ENCODE assay signal across 10 cellular contexts in genomic region chr3:193347507-193348501, GRCh38. TPM values are rescaled to one million over a fixed set of nuclear protein-coding genes. Genes with fewer than 3 reads are reported as not detected.
DNase-seq lines count a peak whose midpoint lies in the region; ATAC-seq and TF ChIP-seq lines count a peak whose summit lies in the region.
"Had no signal": no experiment of that assay in that cellular context is flagged by ENCODE, and none has a peak within 500 bp of the region (broad histone marks: within the 10 kb centered on the region; RNA-seq: fewer than 3 reads in every experiment).

No MANE protein-coding gene starts in this region.

- H3K36me3 ChIP-seq in effector memory CD4-positive, alpha-beta T cell (ENCODE audit: control insufficient read depth, insufficient read depth, low read length): no peaks in the 10 kb centered on the region
- H3K36me3 ChIP-seq in breast epithelium: no peaks in the 10 kb centered on the region

- peak; percentile 75 for ATAC-seq in GM19035 (IDR thresholded peaks at IDR 0.05; ENCODE audit: unreplicated experiment)
- peak; percentile 62 for ATAC-seq in HG03469 (IDR thresholded peaks at IDR 0.05; ENCODE audit: unreplicated experiment)

- H3K9me3 ChIP-seq in effector memory CD4-positive, alpha-beta T cell (ENCODE audit: control insufficient read depth, low read length): no peaks in the 10 kb centered on the region
- H3K9me3 ChIP-seq in breast epithelium: no peaks in the 10 kb centered on the region

- no peaks in the 10 kb centered on the region for H3K36me3 Mint-ChIP-seq in Calu3 (ENCODE audit: insufficient read depth, unreplicated experiment)

- no peak overlapping the region for H3K27ac ChIP-seq in effector memory CD4-positive, alpha-beta T cell (ENCODE audit: insufficient read depth, low read length, poor library complexity, severe bottlenecking)
- no peak overlapping the region for H3K27ac ChIP-seq in breast epithelium

- no peak overlapping the region for H3K4me3 ChIP-seq in effector memory CD4-positive, alpha-beta T cell (ENCODE audit: insufficient read depth, low read depth, low read length, poor library complexity, severe bottlenecking)
- no peak overlapping the region for H3K4me3 ChIP-seq in breast epithelium

- no peak overlapping the region for H3K4me3 Mint-ChIP-seq in Calu3 (ENCODE audit: low read depth, unreplicated experiment)

- H3K27me3 ChIP-seq in effector memory CD4-positive, alpha-beta T cell (replicated peaks; ENCODE audit: control insufficient read depth, insufficient read depth, low read length, poor library complexity, severe bottlenecking): no peaks in the 10 kb centered on the region
- H3K27me3 ChIP-seq in breast epithelium: no peaks in the 10 kb centered on the region

- no peaks in the 10 kb centered on the region for H3K4me1 ChIP-seq in effector memory CD4-positive, alpha-beta T cell (ENCODE audit: control insufficient read depth, insufficient read depth, low read length, poor library complexity, severe bottlenecking)
- H3K4me1 ChIP-seq in breast epithelium: no peaks in the 10 kb centered on the region

- CTCF ChIA-PET in Calu3 (lab: Charles Lee): no interaction called here

- H3K9me3 Mint-ChIP-seq in Calu3 (ENCODE audit: low read depth, unreplicated experiment): no peaks in the 10 kb centered on the region
- H3K9me3 Mint-ChIP-seq: activated T-helper 2 cell treated with anti-CD3 and anti-CD28 coated beads, Interferon-gamma antibody, Interleukin-2, Interleukin-4, amounts not matched to agents 10 μg/mL and 5 μg/mL and 100 μg/mL, durations not matched to agents 14 hours and 24 hours and 36 hours had no signal

- no peaks in the 10 kb centered on the region for H3K4me1 Mint-ChIP-seq in Calu3 (ENCODE audit: low read depth, unreplicated experiment)

- no TSS peak for BruUV-seq in Calu3 (replicated peaks; lab: Mats Ljungman, UMichigan)

- TF ChIP-seq POLR2A in breast epithelium (IDR thresholded peaks at IDR 0.05): no peak

- DNase-seq in NCI-H526 treated with DMSO at 0.1 percent for 48 hours (lab: John Stamatoyannopoulos, UW) (peak; percentile 100), left kidney (ENCODE audit: low read depth, low spot score) (peak; percentile 73), Calu3 (no peak), breast epithelium (ENCODE audit: low spot score in 2 of 2) (no peak)
- DNase-seq in stimulated activated CD4-positive, alpha-beta T cell treated with anti-CD3 and anti-CD28 coated beads, Interleukin-4, amount 100 ng/mL, for 1 hour: no peak
- no peak for DNase-seq in effector memory CD4-positive, alpha-beta T cell
- DNase-seq: occipital lobe had no signal

- H3K27ac Mint-ChIP-seq in Calu3 (ENCODE audit: unreplicated experiment): no peak overlapping the region
- H3K27ac Mint-ChIP-seq: activated T-helper 2 cell treated with anti-CD3 and anti-CD28 coated beads, Interferon-gamma antibody, Interleukin-2, Interleukin-4, amounts not matched to agents 10 μg/mL and 5 μg/mL and 100 μg/mL, durations not matched to agents 14 hours and 24 hours and 36 hours had no signal

- H3K27me3 Mint-ChIP-seq in Calu3 (ENCODE audit: unreplicated experiment): no peaks in the 10 kb centered on the region

- TF ChIP-seq CTCF in Calu3 (IDR thresholded peaks at IDR 0.05; ENCODE audit: unreplicated experiment): no peak
- TF ChIP-seq CTCF in breast epithelium (IDR thresholded peaks at IDR 0.05): no peak

- intact Hi-C loops in Calu3 (cut with micrococcal nuclease; ENCODE audit: unreplicated experiment): no loop called here
- intact Hi-C loops in breast epithelium (cut with DNase I; ENCODE audit: low total_unique reads): no loop called here

RNA-seq across cellular contexts. Expression of gene ATP13A5, which starts 30.7 kb away (rescaled TPM):
- total RNA-seq in Calu3 (2022) (0.66 TPM in 1 of 2 replicates, not detected in the other), breast epithelium (1 to 10 TPM in 2 of 3 donors, not detected in 1; 2.3 to 4.5 TPM)
- total RNA-seq: activated T-helper 2 cell treated with anti-CD3 and anti-CD28 coated beads, Interferon-gamma antibody, Interleukin-2, Interleukin-4, amounts not matched to agents 10 μg/mL and 5 μg/mL and 100 μg/mL, durations not matched to agents 14 hours and 24 hours and 36 hours had no signal

Comparison
In these comparisons a context has a peak if more than half of its experiments do, and no peak if none do; other contexts are left out.
1. DNase-seq: peak in NCI-H526 treated with DMSO at 0.1 percent for 48 hours (single experiment) and left kidney (single experiment); none in stimulated activated CD4-positive, alpha-beta T cell treated with anti-CD3 and anti-CD28 coated beads, Interleukin-4, amount 100 ng/mL, for 1 hour (single experiment), Calu3 (single experiment), effector memory CD4-positive, alpha-beta T cell (0 of 3) and breast epithelium (0 of 2).